Comparison of ENCODE assay signal across 20 cellular contexts in genomic region chr7:49432245-49432644, GRCh38.
"Had no signal": no experiment of that assay in that cellular context is flagged by ENCODE, and none has a peak within 500 bp of the region (broad histone marks: within the 10 kb centered on the region; RNA-seq: fewer than 3 reads in every experiment).

No MANE protein-coding gene starts in this region.

- DNase-seq: hippocampal formation; kidney glomerular epithelial cell; left colon; left lung; lower lobe of right lung; mammary epithelial cell; mesenchymal stem cell; naive thymus-derived CD8-positive, alpha-beta T cell; occipital lobe; psoas muscle; right lobe of liver; stimulated activated CD4-positive, alpha-beta T cell treated with anti-CD3 and anti-CD28 coated beads, Interleukin-1b, Interleukin-23, amount 100 ng/mL, for 48 hours; stimulated activated CD4-positive, alpha-beta T cell treated with anti-CD3 and anti-CD28 coated beads, Interleukin-2, amount 100 ng/mL, for 48 hours; stimulated activated CD4-positive, alpha-beta T cell treated with anti-CD3 and anti-CD28 coated beads, Interleukin-4, amount 100 ng/mL, for 4 hours; stimulated activated CD8-positive, alpha-beta memory T cell treated with anti-CD3 and anti-CD28 coated beads, Interleukin-4, amount 100 ng/mL, for 48 hours; stimulated activated naive CD4-positive, alpha-beta T cell treated with Interleukin-2 at 50 U/mL for 16 hours; stimulated activated naive CD8-positive, alpha-beta T cell treated with anti-CD3 and anti-CD28 coated beads, Interleukin-15, amount 100 ng/mL, for 72 hours; substantia nigra; upper lobe of left lung had no signal

- ATAC-seq: left colon; left lung; lower lobe of right lung; naive thymus-derived CD8-positive, alpha-beta T cell; psoas muscle; right lobe of liver; stimulated activated memory B cell treated with anti-CD40 and anti-IgM and Interleukin-4, amounts not matched to agents 10 μg/mL and 1 μg/mL and 100 μg/mL, for 72 hours; stimulated activated naive CD8-positive, alpha-beta T cell treated with anti-CD3 and anti-CD28 coated beads, Interleukin-15, amount 100 ng/mL, for 72 hours had no signal
